Comparison of ENCODE assay signal across 11 cellular contexts in genomic region chr10:104193787-104194186, GRCh38.
"Had no signal": no experiment of that assay in that cellular context is flagged by ENCODE, and none has a peak within 500 bp of the region (broad histone marks: within the 10 kb centered on the region; RNA-seq: fewer than 3 reads in every experiment).

No MANE protein-coding gene starts in this region.

- H3K4me3 ChIP-seq: GM23248, GM23338, HAP-1 had no signal

- H3K9ac ChIP-seq: GM23248 had no signal

- H3K4me1 ChIP-seq: HAP-1 had no signal

- ATAC-seq: GM23338, HCT116 had no signal

- H3K27ac ChIP-seq: GM23248 had no signal

- H3K9me3 ChIP-seq: HAP-1 had no signal

- H3K36me3 ChIP-seq: HAP-1 had no signal

- DNase-seq: GM23248, GOT3, H7, H9, HCEC 1CT, HFFc6 had no signal

- FAIRE-seq: H1, H54 had no signal

- H3K4me2 ChIP-seq: GM23338 had no signal

- H2AFZ ChIP-seq: GM23248, GM23338 had no signal
